Comparison of ENCODE assay signal across 23 cellular contexts in the genomic region with DNA sequence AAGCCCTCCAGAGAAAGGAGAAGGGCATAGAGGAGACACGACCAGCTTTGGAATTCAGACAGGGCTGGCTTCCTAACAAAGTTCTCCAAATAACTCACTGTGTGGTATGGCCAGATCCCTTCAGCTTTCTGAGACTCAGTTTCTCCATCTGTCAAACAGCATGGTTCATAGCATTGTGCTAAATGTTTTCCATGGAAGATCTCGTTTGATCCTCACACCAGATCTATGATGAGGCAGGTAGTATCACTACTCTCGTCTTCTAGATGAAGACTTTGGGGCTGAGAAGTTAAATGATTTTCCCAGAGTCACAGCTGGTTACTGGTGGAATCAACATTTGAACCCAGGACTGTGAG.
A peak's percentile ranks its signal among the peaks of the same experiment; 100 is the strongest.
DNase-seq lines count a peak whose midpoint lies in the region; ATAC-seq, FAIRE-seq and TF ChIP-seq lines count a peak whose summit lies in the region.
"Had no signal": no experiment of that assay in that cellular context is flagged by ENCODE, and none has a peak within 500 bp of the region (broad histone marks: within the 10 kb centered on the region; RNA-seq: fewer than 3 reads in every experiment).

No MANE protein-coding gene starts in this region.

- BruUV-seq in K562 (replicated peaks; lab: Mats Ljungman, UMichigan) (no TSS peak), PC-3 (replicated peaks; lab: Mats Ljungman, UMichigan) (no TSS peak)

- no peaks in the 10 kb centered on the region for H3K9me3 ChIP-seq in K562 (replicated peaks; ENCODE audit: control insufficient read depth, insufficient read depth, low read depth, low read length)
- H3K9me3 ChIP-seq in PC-3 (ENCODE audit: low read length), result no peaks in the 10 kb centered on the region
- H3K9me3 ChIP-seq in naive thymus-derived CD4-positive, alpha-beta T cell (ENCODE audit: control insufficient read depth in 2 of 3, low read length in 3 of 3), result no peaks in the 10 kb centered on the region
- H3K9me3 ChIP-seq: A549; BLaER1 treated with 17β-estradiol and CSF1 and Interleukin-3, amounts not matched to agents 10 nM and 100 nM; Caco-2 had no signal

- H3K9me3 Mint-ChIP-seq in naive thymus-derived CD4-positive, alpha-beta T cell, result peaks cover 0 to 6% (median 0%) of the 10 kb centered on the region in 11 donors
- H3K9me3 Mint-ChIP-seq in glutamatergic neuron (ENCODE audit: unreplicated experiment), result peaks cover 2% of the 10 kb centered on the region
- H3K9me3 Mint-ChIP-seq: CD4-positive, alpha-beta T cell; CD8-positive, alpha-beta T cell had no signal

- CTCF ChIA-PET in K562 (lab: Yijun Ruan, JAX; ENCODE audit: low intra/inter-chr PET ratio) (no interaction called here), PC-3 (lab: Charles Lee) (no interaction called here)
- CTCF ChIA-PET in naive thymus-derived CD4-positive, alpha-beta T cell (lab: Charles Lee), result no interaction called here

- POLR2A ChIA-PET in K562 (lab: Yijun Ruan, JAX) (interaction anchor here (1.4 to 3.7 kb wide), 2 partner anchors 12 to 18 kb away, joined by 4 to 15 read pairs; no protein-coding TSS in a partner anchor), PC-3 (lab: Charles Lee; ENCODE audit: unreplicated experiment) (no interaction called here)
- POLR2A ChIA-PET in naive thymus-derived CD4-positive, alpha-beta T cell (lab: Charles Lee), result no interaction called here

- H3K9ac ChIP-seq in K562 (ENCODE audit: insufficient read depth in 1 of 2, low read depth in 2 of 2, low read length in 2 of 2) (peak overlapping the region; percentile 49 to 73; a peak in 3 of 4 replicates), PC-3 (ENCODE audit: low read length) (no peak overlapping the region)
- H3K9ac ChIP-seq: BLaER1 treated with 17β-estradiol and CSF1 and Interleukin-3, amounts not matched to agents 10 nM and 100 nM had no signal

- no peak for TF ChIP-seq EP300 in K562 (IDR thresholded peaks at IDR 0.05; ENCODE audit: low read length)

- H3F3A ChIP-seq in PC-3 (ENCODE audit: low read length, unreplicated experiment), result no peaks in the 10 kb centered on the region

- no peaks in the 10 kb centered on the region for H3K36me3 ChIP-seq in K562 (ENCODE audit: control insufficient read depth, insufficient read depth, low read length)
- H3K36me3 ChIP-seq in PC-3 (ENCODE audit: low read depth, low read length), result no peaks in the 10 kb centered on the region
- H3K36me3 ChIP-seq in naive thymus-derived CD4-positive, alpha-beta T cell (ENCODE audit: control insufficient read depth in 2 of 3, insufficient read depth in 3 of 3, low read length in 3 of 3), result no peaks in the 10 kb centered on the region
- H3K36me3 ChIP-seq: BLaER1 treated with 17β-estradiol and CSF1 and Interleukin-3, amounts not matched to agents 10 nM and 100 nM had no signal

- H3K4me1 Mint-ChIP-seq in naive thymus-derived CD4-positive, alpha-beta T cell, result no peaks in the 10 kb centered on the region
- no peaks in the 10 kb centered on the region for H3K4me1 Mint-ChIP-seq in glutamatergic neuron (ENCODE audit: low read depth, unreplicated experiment)
- H3K4me1 Mint-ChIP-seq: B cell had no signal

- in situ Hi-C loops in K562 (cut with MboI), result no loop called here

- no peaks in the 10 kb centered on the region for H4K20me1 ChIP-seq in K562 (replicated peaks; ENCODE audit: control insufficient read depth, insufficient read depth, low read length)
- H4K20me1 ChIP-seq in PC-3 (ENCODE audit: low read length), result no peaks in the 10 kb centered on the region
- H4K20me1 ChIP-seq: BLaER1 treated with 17β-estradiol and CSF1 and Interleukin-3, amounts not matched to agents 10 nM and 100 nM had no signal

- intact Hi-C loops in K562 (cut with micrococcal nuclease) (no loop called here), PC-3 (cut with micrococcal nuclease) (no loop called here)
- intact Hi-C loops in naive thymus-derived CD4-positive, alpha-beta T cell (cut with micrococcal nuclease), result no loop called here

- H3K4me1 ChIP-seq in K562 (replicated peaks in 1 of 2; ENCODE audit: control insufficient read depth in 2 of 2, insufficient read depth in 2 of 2, low read length in 2 of 2) (peaks cover 4 to 58% of the 10 kb centered on the region in 2 experiments; a peak in 4 of 5 replicates), PC-3 (ENCODE audit: insufficient read depth, low read length) (no peaks in the 10 kb centered on the region)
- H3K4me1 ChIP-seq in naive thymus-derived CD4-positive, alpha-beta T cell (ENCODE audit: control insufficient read depth in 2 of 2, insufficient read depth in 2 of 2, low read length in 2 of 2), result no peaks in the 10 kb centered on the region
- H3K4me1 ChIP-seq: A549 had no signal

- no peaks in the 10 kb centered on the region for H3K36me3 Mint-ChIP-seq in naive thymus-derived CD4-positive, alpha-beta T cell
- no peaks in the 10 kb centered on the region for H3K36me3 Mint-ChIP-seq in glutamatergic neuron (ENCODE audit: unreplicated experiment)
- H3K36me3 Mint-ChIP-seq: CD8-positive, alpha-beta T cell had no signal

- H3K4me2 ChIP-seq in K562 (ENCODE audit: insufficient read depth, low read length), result peak overlapping the region; percentile 64
- H3K4me2 ChIP-seq in PC-3 (ENCODE audit: low read length), result no peak overlapping the region
- H3K4me2 ChIP-seq: A549; BLaER1 treated with 17β-estradiol and CSF1 and Interleukin-3, amounts not matched to agents 10 nM and 100 nM had no signal

- 35% methylated on average over 3 of the region's 3 CpGs for WGBS in K562 (ENCODE audit: insufficient coverage, low coverage, missing lambda C conversion rate)

- DNase-seq in K562 (ENCODE audit: extremely low read depth in 1 of 4, low spot score in 3 of 4), result no peak
- DNase-seq in caudate nucleus (lab: John Stamatoyannopoulos, UW), result no peak
- DNase-seq in substantia nigra (lab: John Stamatoyannopoulos, UW), result no peak
- no peak for DNase-seq in PC-3
- no peak for DNase-seq in naive thymus-derived CD4-positive, alpha-beta T cell
- DNase-seq in glutamatergic neuron, result no peak
- DNase-seq: AML-193; Caco-2; Calu3; CD4-positive, alpha-beta T cell; CD8-positive, alpha-beta T cell; DMS79 treated with DMSO at 0.1 percent for 48 hours; GF-D8 had no signal

- H3K27ac ChIP-seq in K562 (ENCODE audit: extremely low read depth, low read depth, low read length), result peak overlapping the region; percentile 88
- peak overlapping the region; percentile 5 for H3K27ac ChIP-seq in caudate nucleus (ENCODE audit: low read depth, low read length)
- peak overlapping the region; percentile 8 for H3K27ac ChIP-seq in layer of hippocampus (ENCODE audit: low read depth, low read length)
- H3K27ac ChIP-seq in substantia nigra (ENCODE audit: low read depth, low read length, poor library complexity, severe bottlenecking), result peak overlapping the region; percentile 39
- no peak overlapping the region for H3K27ac ChIP-seq in PC-3 (ENCODE audit: low read length)
- no peak overlapping the region for H3K27ac ChIP-seq in naive thymus-derived CD4-positive, alpha-beta T cell (ENCODE audit: low read depth, low read length)
- H3K27ac ChIP-seq: 22Rv1; A549; BLaER1 treated with 17β-estradiol and CSF1 and Interleukin-3, amounts not matched to agents 10 nM and 100 nM; C4-2B had no signal

- H3K27me3 Mint-ChIP-seq in naive thymus-derived CD4-positive, alpha-beta T cell, result peaks cover 0 to 7% (median 5%) of the 10 kb centered on the region in 5 donors
- H3K27me3 Mint-ChIP-seq in glutamatergic neuron (ENCODE audit: unreplicated experiment), result no peaks in the 10 kb centered on the region

- H3K4me3 ChIP-seq in K562 (no peak overlapping the region), PC-3 (ENCODE audit: low read length) (no peak overlapping the region)
- H3K4me3 ChIP-seq in naive thymus-derived CD4-positive, alpha-beta T cell (ENCODE audit: low read length), result no peak overlapping the region
- H3K4me3 ChIP-seq: A549; BLaER1 treated with 17β-estradiol and CSF1 and Interleukin-3, amounts not matched to agents 10 nM and 100 nM had no signal

- H3K9me1 ChIP-seq in K562 (ENCODE audit: control insufficient read depth, insufficient read depth, low read length), result no peaks in the 10 kb centered on the region

- TF ChIP-seq RAD21 in K562 (CRISPR knock-in tag; conservative IDR thresholded peaks at IDR 0.05 in 1 of 2, IDR thresholded peaks at IDR 0.05 in 1 of 2), result no peak

- H2AFZ ChIP-seq in K562 (ENCODE audit: low read depth, low read length) (peak overlapping the region; percentile 89), PC-3 (ENCODE audit: low read length) (no peak overlapping the region)

- no peak for TF ChIP-seq CTCF in K562 (IDR thresholded peaks at IDR 0.05 in 2 of 3, conservative IDR thresholded peaks at IDR 0.05 in 1 of 3; ENCODE audit: insufficient read depth in 2 of 3, low read depth in 1 of 3, low read length in 3 of 3)
- TF ChIP-seq CTCF in PC-3 (conservative IDR thresholded peaks at IDR 0.05; ENCODE audit: low read depth, low read length), result no peak
- no peak for TF ChIP-seq CTCF in glutamatergic neuron (IDR thresholded peaks at IDR 0.05; ENCODE audit: partially characterized antibody, unreplicated experiment)

- H3K4me3 Mint-ChIP-seq in naive thymus-derived CD4-positive, alpha-beta T cell, result no peak overlapping the region
- no peak overlapping the region for H3K4me3 Mint-ChIP-seq in glutamatergic neuron (ENCODE audit: unreplicated experiment)
- H3K4me3 Mint-ChIP-seq: B cell; CD4-positive, alpha-beta T cell; CD8-positive, alpha-beta T cell had no signal

- H3K79me2 ChIP-seq in K562 (ENCODE audit: control insufficient read depth, insufficient read depth, low read length) (no peaks in the 10 kb centered on the region), PC-3 (ENCODE audit: low read length) (no peaks in the 10 kb centered on the region)

- no peak overlapping the region for H3K27ac Mint-ChIP-seq in naive thymus-derived CD4-positive, alpha-beta T cell
- H3K27ac Mint-ChIP-seq in glutamatergic neuron (ENCODE audit: unreplicated experiment), result no peak overlapping the region
- H3K27ac Mint-ChIP-seq: B cell; CD4-positive, alpha-beta T cell; CD8-positive, alpha-beta T cell had no signal

- TF ChIP-seq POLR2A in K562 (conservative IDR thresholded peaks at IDR 0.05), result no peak

- H3K27me3 ChIP-seq in K562 (ENCODE audit: control insufficient read depth in 2 of 2, insufficient read depth in 2 of 2, low read length in 2 of 2) (no peaks in the 10 kb centered on the region), layer of hippocampus (ENCODE audit: control insufficient read depth, insufficient read depth, low read length) (no peaks in the 10 kb centered on the region), PC-3 (ENCODE audit: low read length) (no peaks in the 10 kb centered on the region)
- H3K27me3 ChIP-seq in naive thymus-derived CD4-positive, alpha-beta T cell (ENCODE audit: control insufficient read depth in 2 of 2, insufficient read depth in 2 of 2, low read length in 2 of 2), result no peaks in the 10 kb centered on the region
- H3K27me3 ChIP-seq: BLaER1 treated with 17β-estradiol and CSF1 and Interleukin-3, amounts not matched to agents 10 nM and 100 nM had no signal

- no peak for FAIRE-seq in K562 (lab: Jason Lieb, UNC)
- FAIRE-seq: A549, D721Med, G401.6, GM12891, GM19239 had no signal

- ATAC-seq in K562 (no peak), PC-3 (no peak)
- no peak for ATAC-seq in naive thymus-derived CD4-positive, alpha-beta T cell
- ATAC-seq: A549; CD8-positive, alpha-beta T cell had no signal

- H3K9me2 ChIP-seq in PC-3 (replicated peaks; ENCODE audit: low read length), result no peaks in the 10 kb centered on the region

TF ChIP-seq in K562, 482 proteins besides CTCF, POLR2A, EP300 and RAD21 (continues in another document):
- no peak for TF ChIP-seq NELFE (IDR thresholded peaks at IDR 0.05; ENCODE audit: insufficient read depth, insufficient read length)
- no peak for TF ChIP-seq ZNF316 (IDR thresholded peaks at IDR 0.05)

Comparison
In these comparisons a context has a peak if more than half of its experiments do, and no peak if none do; other contexts are left out.
1. H3K27ac ChIP-seq: peak in K562 (single experiment), caudate nucleus (single experiment), layer of hippocampus (single experiment) and substantia nigra (single experiment); none in PC-3 (single experiment) and naive thymus-derived CD4-positive, alpha-beta T cell (single experiment).